Comparison of ENCODE assay signal across 22 cellular contexts in the genomic region with DNA sequence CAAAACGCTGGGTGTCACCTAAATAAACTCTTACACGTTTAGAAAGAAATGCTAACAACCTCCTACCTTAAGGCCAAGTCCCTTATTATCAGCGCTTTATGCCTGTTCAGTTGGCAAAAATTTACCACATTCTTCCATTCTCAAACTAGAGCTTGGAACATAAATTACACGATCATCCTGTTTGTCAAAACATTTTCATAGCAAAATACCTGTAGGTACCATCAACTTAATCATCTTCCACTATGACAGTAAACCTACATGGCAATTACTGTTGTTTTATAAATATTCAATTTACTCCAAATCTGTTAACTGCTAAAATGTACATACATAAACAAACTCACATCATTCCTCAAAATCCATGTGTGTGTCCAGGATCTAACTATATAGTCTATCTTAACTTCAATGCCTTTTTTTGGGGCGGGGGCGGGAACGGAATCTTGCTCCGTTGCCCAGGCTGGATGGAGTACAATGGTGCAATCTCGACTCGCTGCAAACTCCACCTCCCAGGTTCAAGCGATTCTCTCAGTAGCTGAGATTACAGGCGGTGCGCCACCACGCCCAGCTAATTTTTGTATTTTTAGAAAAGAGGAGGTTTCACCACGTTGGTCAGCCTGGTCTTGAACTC. TPM values are rescaled to one million over a fixed set of nuclear protein-coding genes. Genes with fewer than 3 reads are reported as not detected.
DNase-seq lines count a peak whose midpoint lies in the region; ATAC-seq and TF ChIP-seq lines count a peak whose summit lies in the region.
"Had no signal": no experiment of that assay in that cellular context is flagged by ENCODE, and none has a peak within 500 bp of the region (broad histone marks: within the 10 kb centered on the region; RNA-seq: fewer than 3 reads in every experiment).

No MANE protein-coding gene starts in this region.

- TF ChIP-seq RAD21 in HCT116 (IDR thresholded peaks at IDR 0.05; ENCODE audit: low read depth): no peak

- H3K27ac ChIP-seq in HCT116 (ENCODE audit: low read depth, low read length): peak overlapping the region; percentile 16; the same call in 1 of the 2 replicates
- H3K27ac ChIP-seq in foreskin keratinocyte: no peak overlapping the region
- H3K27ac ChIP-seq: brain microvascular endothelial cell, right atrium auricular region, testis had no signal

- RAD21 ChIA-PET in HCT116 (lab: Charles Lee; ENCODE audit: low non-redundant PET in 1 of 2, low total read pairs in 2 of 2, uncharacterized antibody in 2 of 2, unreplicated experiment in 2 of 2): interaction anchor here in 1 of 2 experiments (0.6 kb wide), 1 partner anchor 20 kb away, joined by 5 read pairs; no protein-coding TSS in a partner anchor

- H3K36me3 ChIP-seq in HCT116 (ENCODE audit: control insufficient read depth in 1 of 2, insufficient read depth in 2 of 2, low read length in 2 of 2): peaks cover 44 to 56% of the 10 kb centered on the region in 2 experiments

- BruUV-seq in HCT116 (replicated peaks; lab: Mats Ljungman, UMichigan): no TSS peak

- no peak for TF ChIP-seq CTCF in HCT116 (IDR thresholded peaks at IDR 0.05 in 2 of 3, conservative IDR thresholded peaks at IDR 0.05 in 1 of 3; ENCODE audit: borderline replicate concordance in 1 of 3, insufficient read depth in 1 of 3, low read depth in 2 of 3, low read length in 2 of 3)
- TF ChIP-seq CTCF in foreskin keratinocyte (conservative IDR thresholded peaks at IDR 0.05): no peak

- H2AFZ ChIP-seq in HCT116 (ENCODE audit: low read depth, low read length, poor library complexity, severe bottlenecking): no peak overlapping the region

- ATAC-seq in HCT116 (no peak), foreskin keratinocyte (no peak)
- ATAC-seq in natural killer cell treated with Interleukin-12 subunit alpha and Interleukin-12 subunit beta and Interleukin-15 and Interleukin-18, amount 100 ng/mL, for 72 hours: no peak

- peaks cover 9 to 27% of the 10 kb centered on the region in 2 experiments; a peak in 3 of 4 replicates for H3K4me1 ChIP-seq in HCT116 (ENCODE audit: control insufficient read depth in 1 of 2, insufficient read depth in 2 of 2, low read length in 2 of 2)
- peaks cover 6% of the 10 kb centered on the region for H3K4me1 ChIP-seq in foreskin keratinocyte

- H4K20me1 ChIP-seq in HCT116 (ENCODE audit: insufficient read depth): peaks cover 32% of the 10 kb centered on the region; the same call in 1 of the 2 replicates

- no peak overlapping the region for H3K9ac ChIP-seq in HCT116 (ENCODE audit: low read length)

- H3K4me2 ChIP-seq in HCT116 (ENCODE audit: low read length): no peak overlapping the region

- no peak overlapping the region for H3K4me3 ChIP-seq in HCT116 (replicated peaks in 1 of 2; ENCODE audit: low read depth in 1 of 2, low read length in 2 of 2)
- H3K4me3 ChIP-seq: lung, right atrium auricular region, testis had no signal

- no peak for DNase-seq in activated naive CD4-positive, alpha-beta T cell treated with anti-CD3 and anti-CD28 coated beads for 36 hours
- DNase-seq in activated naive CD4-positive, alpha-beta T cell treated with Interleukin-2 at 50 U/mL for 16 hours: no peak
- DNase-seq in HCT116 (ENCODE audit: low read depth, low spot score): no peak
- DNase-seq in activated T-helper 2 cell treated with anti-CD3 and anti-CD28 coated beads, Interferon-gamma antibody, Interleukin-2, Interleukin-4, amounts not matched to agents 10 μg/mL and 5 μg/mL and 100 μg/mL, durations not matched to agents 14 hours and 24 hours and 36 hours (ENCODE audit: low spot score): no peak
- no peak for DNase-seq in natural killer cell treated with Interleukin-12 subunit alpha and Interleukin-12 subunit beta and Interleukin-15 and Interleukin-18, amount 100 ng/mL, for 72 hours (ENCODE audit: low spot score)
- no peak for DNase-seq in foreskin keratinocyte
- no peak for DNase-seq in ecto neural progenitor cell (ENCODE audit: low spot score)
- no peak for DNase-seq in SK-N-DZ (ENCODE audit: low spot score)
- DNase-seq: activated B cell treated with CpG ODN at 0.5 μM for 24 hours; activated naive CD4-positive, alpha-beta T cell treated with anti-CD3 and anti-CD28 coated beads, Interleukin-2, amount 10 ng/mL, durations not matched to agents 7 days and 5 days; brain microvascular endothelial cell; CD8-positive, alpha-beta memory T cell; DMS79 treated with DMSO at 0.1 percent for 48 hours; foreskin fibroblast; hypothalamus; Kasumi-1; NCI-H1092 treated with DMSO at 0.1 percent for 48 hours; NCI-H526; SIG-M5; testis had no signal

- intact Hi-C loops in activated naive CD4-positive, alpha-beta T cell treated with anti-CD3 and anti-CD28 coated beads for 36 hours (cut with micrococcal nuclease): no loop called here
- intact Hi-C loops in HCT116 (cut with micrococcal nuclease): no loop called here
- intact Hi-C loops in activated T-helper 2 cell treated with anti-CD3 and anti-CD28 coated beads, Interferon-gamma antibody, Interleukin-2, Interleukin-4, amounts not matched to agents 10 μg/mL and 5 μg/mL and 100 μg/mL, durations not matched to agents 14 hours and 24 hours and 36 hours (cut with micrococcal nuclease): no loop called here

- no peaks in the 10 kb centered on the region for H3K27me3 Mint-ChIP-seq in activated naive CD4-positive, alpha-beta T cell treated with anti-CD3 and anti-CD28 coated beads for 36 hours (ENCODE audit: low read depth)
- H3K27me3 Mint-ChIP-seq in activated T-helper 2 cell treated with anti-CD3 and anti-CD28 coated beads, Interferon-gamma antibody, Interleukin-2, Interleukin-4, amounts not matched to agents 10 μg/mL and 5 μg/mL and 100 μg/mL, durations not matched to agents 14 hours and 24 hours and 36 hours (ENCODE audit: low read depth): no peaks in the 10 kb centered on the region
- H3K27me3 Mint-ChIP-seq in natural killer cell treated with Interleukin-12 subunit alpha and Interleukin-12 subunit beta and Interleukin-15 and Interleukin-18, amount 100 ng/mL, for 72 hours: no peaks in the 10 kb centered on the region
- H3K27me3 Mint-ChIP-seq: activated B cell treated with CpG ODN at 0.5 μM for 24 hours; activated naive CD4-positive, alpha-beta T cell treated with anti-CD3 and anti-CD28 coated beads, Interleukin-2, amount 10 ng/mL, durations not matched to agents 7 days and 5 days; CD8-positive, alpha-beta memory T cell had no signal

- peaks cover 48% of the 10 kb centered on the region for H3K79me2 ChIP-seq in HCT116 (ENCODE audit: insufficient read depth, low read length)

- H3K4me1 Mint-ChIP-seq in activated naive CD4-positive, alpha-beta T cell treated with anti-CD3 and anti-CD28 coated beads for 36 hours (ENCODE audit: low read depth): peaks cover 33% of the 10 kb centered on the region
- H3K4me1 Mint-ChIP-seq in activated T-helper 2 cell treated with anti-CD3 and anti-CD28 coated beads, Interferon-gamma antibody, Interleukin-2, Interleukin-4, amounts not matched to agents 10 μg/mL and 5 μg/mL and 100 μg/mL, durations not matched to agents 14 hours and 24 hours and 36 hours (ENCODE audit: low read depth): peaks cover 18% of the 10 kb centered on the region
- peaks cover 47 to 48% of the 10 kb centered on the region in 2 donors for H3K4me1 Mint-ChIP-seq in natural killer cell treated with Interleukin-12 subunit alpha and Interleukin-12 subunit beta and Interleukin-15 and Interleukin-18, amount 100 ng/mL, for 72 hours (ENCODE audit: low read depth in 2 of 2)

- H3K27ac Mint-ChIP-seq in activated naive CD4-positive, alpha-beta T cell treated with anti-CD3 and anti-CD28 coated beads for 36 hours: peak overlapping the region; percentile 8
- no peak overlapping the region for H3K27ac Mint-ChIP-seq in activated T-helper 2 cell treated with anti-CD3 and anti-CD28 coated beads, Interferon-gamma antibody, Interleukin-2, Interleukin-4, amounts not matched to agents 10 μg/mL and 5 μg/mL and 100 μg/mL, durations not matched to agents 14 hours and 24 hours and 36 hours
- H3K27ac Mint-ChIP-seq in natural killer cell treated with Interleukin-12 subunit alpha and Interleukin-12 subunit beta and Interleukin-15 and Interleukin-18, amount 100 ng/mL, for 72 hours: no peak overlapping the region
- H3K27ac Mint-ChIP-seq: activated B cell treated with CpG ODN at 0.5 μM for 24 hours had no signal

- no peaks in the 10 kb centered on the region for H3K9me2 ChIP-seq in HCT116 (ENCODE audit: insufficient read depth)

- no peaks in the 10 kb centered on the region for H3K9me3 Mint-ChIP-seq in activated naive CD4-positive, alpha-beta T cell treated with anti-CD3 and anti-CD28 coated beads for 36 hours
- no peaks in the 10 kb centered on the region for H3K9me3 Mint-ChIP-seq in activated T-helper 2 cell treated with anti-CD3 and anti-CD28 coated beads, Interferon-gamma antibody, Interleukin-2, Interleukin-4, amounts not matched to agents 10 μg/mL and 5 μg/mL and 100 μg/mL, durations not matched to agents 14 hours and 24 hours and 36 hours
- H3K9me3 Mint-ChIP-seq in natural killer cell treated with Interleukin-12 subunit alpha and Interleukin-12 subunit beta and Interleukin-15 and Interleukin-18, amount 100 ng/mL, for 72 hours: no peaks in the 10 kb centered on the region
- H3K9me3 Mint-ChIP-seq: activated B cell treated with CpG ODN at 0.5 μM for 24 hours; activated naive CD4-positive, alpha-beta T cell treated with anti-CD3 and anti-CD28 coated beads, Interleukin-2, amount 10 ng/mL, durations not matched to agents 7 days and 5 days; CD8-positive, alpha-beta memory T cell had no signal

- H3K27me3 ChIP-seq in HCT116 (ENCODE audit: insufficient read depth, low read length) (no peaks in the 10 kb centered on the region), foreskin keratinocyte (no peaks in the 10 kb centered on the region)
- H3K27me3 ChIP-seq: brain microvascular endothelial cell, right atrium auricular region, testis had no signal

- H3K36me3 Mint-ChIP-seq in activated naive CD4-positive, alpha-beta T cell treated with anti-CD3 and anti-CD28 coated beads for 36 hours (ENCODE audit: low read depth): peaks cover 59% of the 10 kb centered on the region
- H3K36me3 Mint-ChIP-seq in activated T-helper 2 cell treated with anti-CD3 and anti-CD28 coated beads, Interferon-gamma antibody, Interleukin-2, Interleukin-4, amounts not matched to agents 10 μg/mL and 5 μg/mL and 100 μg/mL, durations not matched to agents 14 hours and 24 hours and 36 hours (ENCODE audit: low read depth): peaks cover 66% of the 10 kb centered on the region
- H3K36me3 Mint-ChIP-seq in natural killer cell treated with Interleukin-12 subunit alpha and Interleukin-12 subunit beta and Interleukin-15 and Interleukin-18, amount 100 ng/mL, for 72 hours: peaks cover 44% of the 10 kb centered on the region

- POLR2A ChIA-PET in HCT116 (lab: Charles Lee): interaction anchor here (0.6 to 3.2 kb wide), 5 partner anchors 11 to 171 kb away, joined by 3 to 15 read pairs (median 3); a partner anchor contains a TSS

- no peaks in the 10 kb centered on the region for H3K9me3 ChIP-seq in HCT116 (ENCODE audit: control insufficient read depth in 1 of 2, insufficient read depth in 1 of 2, low read depth in 1 of 2, low read length in 2 of 2)
- H3K9me3 ChIP-seq: right atrium auricular region, testis had no signal

- no peak overlapping the region for H3K4me3 Mint-ChIP-seq in activated naive CD4-positive, alpha-beta T cell treated with anti-CD3 and anti-CD28 coated beads for 36 hours
- H3K4me3 Mint-ChIP-seq in activated T-helper 2 cell treated with anti-CD3 and anti-CD28 coated beads, Interferon-gamma antibody, Interleukin-2, Interleukin-4, amounts not matched to agents 10 μg/mL and 5 μg/mL and 100 μg/mL, durations not matched to agents 14 hours and 24 hours and 36 hours (ENCODE audit: low read depth): peak overlapping the region; percentile 10
- peak overlapping the region; percentile 25 for H3K4me3 Mint-ChIP-seq in natural killer cell treated with Interleukin-12 subunit alpha and Interleukin-12 subunit beta and Interleukin-15 and Interleukin-18, amount 100 ng/mL, for 72 hours
- H3K4me3 Mint-ChIP-seq: activated B cell treated with CpG ODN at 0.5 μM for 24 hours; activated naive CD4-positive, alpha-beta T cell treated with anti-CD3 and anti-CD28 coated beads, Interleukin-2, amount 10 ng/mL, durations not matched to agents 7 days and 5 days; CD8-positive, alpha-beta memory T cell had no signal

- no peak for TF ChIP-seq POLR2A in HCT116 (IDR thresholded peaks at IDR 0.05; ENCODE audit: borderline replicate concordance, extremely low read depth, insufficient read depth, insufficient read length)

- CTCF ChIA-PET in activated naive CD4-positive, alpha-beta T cell treated with anti-CD3 and anti-CD28 coated beads for 36 hours (lab: Charles Lee): interaction anchor here (0.6 to 0.9 kb wide), 3 partner anchors 42 to 303 kb away, joined by 3 read pairs; no protein-coding TSS in a partner anchor
- CTCF ChIA-PET in HCT116 (lab: Charles Lee): no interaction called here

RNA-seq across cellular contexts. Expression of a gene that starts 4.5 kb away (rescaled TPM):
- 1,000 to 10,000 TPM; 2,241 to 2,332 TPM for total RNA-seq in activated naive CD4-positive, alpha-beta T cell treated with anti-CD3 and anti-CD28 coated beads for 36 hours
- 1,631 TPM for total RNA-seq in HCT116 (2021; ENCODE audit: unreplicated experiment)
- 2,133 and 2,505 TPM in 2 replicates for polyA plus RNA-seq in HCT116 (2012)
- total RNA-seq in activated T-helper 2 cell treated with anti-CD3 and anti-CD28 coated beads, Interferon-gamma antibody, Interleukin-2, Interleukin-4, amounts not matched to agents 10 μg/mL and 5 μg/mL and 100 μg/mL, durations not matched to agents 14 hours and 24 hours and 36 hours: 1,775 and 1,796 TPM in 2 replicates
- total RNA-seq in natural killer cell treated with Interleukin-12 subunit alpha and Interleukin-12 subunit beta and Interleukin-15 and Interleukin-18, amount 100 ng/mL, for 72 hours: 1,000 to 10,000 TPM; 1,120 to 1,259 TPM
- 1,973 and 2,061 TPM in 2 replicates for total RNA-seq in foreskin keratinocyte
- 3,137 and 3,324 TPM in 2 replicates for polyA plus RNA-seq in foreskin keratinocyte
- polyA plus RNA-seq in SK-N-DZ (2014; cell fraction: cytosol; rRNA removed): 2,846 and 2,901 TPM in 2 replicates
- polyA plus RNA-seq in SK-N-DZ (2014; cell fraction: nucleus; rRNA removed): 2,361 and 2,387 TPM in 2 replicates

RNA-seq across cellular contexts. Expression of a gene that starts 20.8 kb away (rescaled TPM):
- 100 to 1,000 TPM; 105 to 113 TPM for total RNA-seq in activated naive CD4-positive, alpha-beta T cell treated with anti-CD3 and anti-CD28 coated beads for 36 hours
- 149 TPM for total RNA-seq in HCT116 (2021; ENCODE audit: unreplicated experiment)
- polyA plus RNA-seq in HCT116 (2012): 126 and 129 TPM in 2 replicates
- 151 and 156 TPM in 2 replicates for total RNA-seq in activated T-helper 2 cell treated with anti-CD3 and anti-CD28 coated beads, Interferon-gamma antibody, Interleukin-2, Interleukin-4, amounts not matched to agents 10 μg/mL and 5 μg/mL and 100 μg/mL, durations not matched to agents 14 hours and 24 hours and 36 hours
- total RNA-seq in natural killer cell treated with Interleukin-12 subunit alpha and Interleukin-12 subunit beta and Interleukin-15 and Interleukin-18, amount 100 ng/mL, for 72 hours: 100 to 1,000 TPM; 214 to 390 TPM
- 168 and 171 TPM in 2 replicates for total RNA-seq in foreskin keratinocyte
- 117 and 128 TPM in 2 replicates for polyA plus RNA-seq in foreskin keratinocyte
- polyA plus RNA-seq in SK-N-DZ (2014; cell fraction: cytosol; rRNA removed): 33.0 and 37.4 TPM in 2 replicates
- 15.7 and 18.3 TPM in 2 replicates for polyA plus RNA-seq in SK-N-DZ (2014; cell fraction: nucleus; rRNA removed)

RNA-seq across cellular contexts. Expression of a gene that starts 23.9 kb away (rescaled TPM):
- total RNA-seq in activated naive CD4-positive, alpha-beta T cell treated with anti-CD3 and anti-CD28 coated beads for 36 hours: 10 to 100 TPM; 18.6 to 21.9 TPM
- total RNA-seq in HCT116 (2021; ENCODE audit: unreplicated experiment) (23.9 TPM), foreskin keratinocyte (13.2 and 13.8 TPM in 2 replicates)
- 14.1 and 17.2 TPM in 2 replicates for polyA plus RNA-seq in HCT116 (2012)
- total RNA-seq in activated T-helper 2 cell treated with anti-CD3 and anti-CD28 coated beads, Interferon-gamma antibody, Interleukin-2, Interleukin-4, amounts not matched to agents 10 μg/mL and 5 μg/mL and 100 μg/mL, durations not matched to agents 14 hours and 24 hours and 36 hours: 23.0 and 26.4 TPM in 2 replicates
- 10 to 100 TPM; 36.8 to 39.3 TPM for total RNA-seq in natural killer cell treated with Interleukin-12 subunit alpha and Interleukin-12 subunit beta and Interleukin-15 and Interleukin-18, amount 100 ng/mL, for 72 hours
- 9.4 and 11.1 TPM in 2 replicates for polyA plus RNA-seq in foreskin keratinocyte
- 8.9 and 12.0 TPM in 2 replicates for polyA plus RNA-seq in SK-N-DZ (2014; cell fraction: cytosol; rRNA removed)
- polyA plus RNA-seq in SK-N-DZ (2014; cell fraction: nucleus; rRNA removed): 39.8 and 54.9 TPM in 2 replicates

RNA-seq across cellular contexts. Expression of a gene that starts 49.7 kb away (rescaled TPM):
- total RNA-seq in activated naive CD4-positive, alpha-beta T cell treated with anti-CD3 and anti-CD28 coated beads for 36 hours: 10 to 100 TPM; 30.1 to 33.4 TPM
- 40.3 TPM for total RNA-seq in HCT116 (2021; ENCODE audit: unreplicated experiment)
- 23.3 and 29.5 TPM in 2 replicates for polyA plus RNA-seq in HCT116 (2012)
- 35.3 and 45.3 TPM in 2 replicates for total RNA-seq in activated T-helper 2 cell treated with anti-CD3 and anti-CD28 coated beads, Interferon-gamma antibody, Interleukin-2, Interleukin-4, amounts not matched to agents 10 μg/mL and 5 μg/mL and 100 μg/mL, durations not matched to agents 14 hours and 24 hours and 36 hours
- total RNA-seq in natural killer cell treated with Interleukin-12 subunit alpha and Interleukin-12 subunit beta and Interleukin-15 and Interleukin-18, amount 100 ng/mL, for 72 hours: 10 to 100 TPM; 25.4 to 33.2 TPM
- total RNA-seq in foreskin keratinocyte: 30.4 and 32.6 TPM in 2 replicates
- polyA plus RNA-seq in foreskin keratinocyte: 12.6 and 13.8 TPM in 2 replicates
- polyA plus RNA-seq in SK-N-DZ (2014; cell fraction: cytosol; rRNA removed): 55.3 and 64.1 TPM in 2 replicates
- polyA plus RNA-seq in SK-N-DZ (2014; cell fraction: nucleus; rRNA removed): 60.6 and 62.5 TPM in 2 replicates
